Comparison of ENCODE assay signal across 1 cellular context in genomic region chr19:4233282-4233853, GRCh38.
TF ChIP-seq lines count a peak whose summit lies in the region.

No MANE protein-coding gene starts in this region.

TF ChIP-seq in IMR-90, 13 proteins besides CTCF, POLR2A, EP300 and RAD21:
- TF ChIP-seq BHLHE40 (IDR thresholded peaks at IDR 0.05; ENCODE audit: low read depth, low read length), result no peak
- TF ChIP-seq MAZ (IDR thresholded peaks at IDR 0.05; ENCODE audit: borderline replicate concordance, low read depth, low read length), result no peak
- no peak for TF ChIP-seq MXI1 (IDR thresholded peaks at IDR 0.05; ENCODE audit: borderline replicate concordance, low read depth, low read length)
- TF ChIP-seq SMC3 (IDR thresholded peaks at IDR 0.05; ENCODE audit: low read depth, low read length), result peak; percentile 47; the same call in 1 of the 2 replicates
- no peak for TF ChIP-seq MAFK (IDR thresholded peaks at IDR 0.05; ENCODE audit: low read depth, low read length)
- no peak for TF ChIP-seq CHD1 (IDR thresholded peaks at IDR 0.05; ENCODE audit: low read depth, low read length)
- TF ChIP-seq, protein P1, sequence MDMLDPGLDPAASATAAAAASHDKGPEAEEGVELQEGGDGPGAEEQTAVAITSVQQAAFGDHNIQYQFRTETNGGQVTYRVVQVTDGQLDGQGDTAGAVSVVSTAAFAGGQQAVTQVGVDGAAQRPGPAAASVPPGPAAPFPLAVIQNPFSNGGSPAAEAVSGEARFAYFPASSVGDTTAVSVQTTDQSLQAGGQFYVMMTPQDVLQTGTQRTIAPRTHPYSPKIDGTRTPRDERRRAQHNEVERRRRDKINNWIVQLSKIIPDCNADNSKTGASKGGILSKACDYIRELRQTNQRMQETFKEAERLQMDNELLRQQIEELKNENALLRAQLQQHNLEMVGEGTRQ (IDR thresholded peaks at IDR 0.05; ENCODE audit: low read depth, low read length), result no peak
- no peak for TF ChIP-seq FOS (IDR thresholded peaks at IDR 0.05; ENCODE audit: low read depth, low read length)
- no peak for TF ChIP-seq ELK1 (IDR thresholded peaks at IDR 0.05; ENCODE audit: borderline replicate concordance, low read depth, low read length)
- TF ChIP-seq RCOR1 (IDR thresholded peaks at IDR 0.05; ENCODE audit: insufficient replicate concordance, low read length), result peak; percentile 75
- TF ChIP-seq CEBPB (IDR thresholded peaks at IDR 0.05; ENCODE audit: low read depth, low read length), result no peak
